Comparison of ENCODE assay signal across 1 cellular context in the genomic region with DNA sequence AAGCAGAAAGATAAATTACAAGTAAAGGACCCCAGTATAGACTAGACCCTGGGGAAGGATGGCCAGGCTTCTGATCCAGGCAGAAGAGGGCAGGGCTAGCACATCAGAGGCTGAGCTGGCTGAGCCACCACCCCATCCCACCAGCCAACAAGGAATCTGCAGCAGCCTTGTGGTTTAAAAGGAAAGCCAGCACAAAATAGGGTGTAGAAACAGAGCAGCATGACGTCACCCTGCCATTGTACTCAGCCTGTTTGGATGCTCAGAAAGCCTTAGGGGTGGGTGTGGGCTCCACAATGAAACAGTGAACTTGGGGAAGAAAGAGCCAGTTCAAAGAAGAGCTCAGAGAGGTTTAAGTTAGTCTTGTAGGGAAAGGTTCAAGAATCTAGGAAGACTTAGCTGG.
TF ChIP-seq lines count a peak whose summit lies in the region.

No MANE protein-coding gene starts in this region.

TF ChIP-seq in K562, 482 proteins besides CTCF, POLR2A, EP300 and RAD21 (continued from another document):
- TF ChIP-seq, protein P1, sequence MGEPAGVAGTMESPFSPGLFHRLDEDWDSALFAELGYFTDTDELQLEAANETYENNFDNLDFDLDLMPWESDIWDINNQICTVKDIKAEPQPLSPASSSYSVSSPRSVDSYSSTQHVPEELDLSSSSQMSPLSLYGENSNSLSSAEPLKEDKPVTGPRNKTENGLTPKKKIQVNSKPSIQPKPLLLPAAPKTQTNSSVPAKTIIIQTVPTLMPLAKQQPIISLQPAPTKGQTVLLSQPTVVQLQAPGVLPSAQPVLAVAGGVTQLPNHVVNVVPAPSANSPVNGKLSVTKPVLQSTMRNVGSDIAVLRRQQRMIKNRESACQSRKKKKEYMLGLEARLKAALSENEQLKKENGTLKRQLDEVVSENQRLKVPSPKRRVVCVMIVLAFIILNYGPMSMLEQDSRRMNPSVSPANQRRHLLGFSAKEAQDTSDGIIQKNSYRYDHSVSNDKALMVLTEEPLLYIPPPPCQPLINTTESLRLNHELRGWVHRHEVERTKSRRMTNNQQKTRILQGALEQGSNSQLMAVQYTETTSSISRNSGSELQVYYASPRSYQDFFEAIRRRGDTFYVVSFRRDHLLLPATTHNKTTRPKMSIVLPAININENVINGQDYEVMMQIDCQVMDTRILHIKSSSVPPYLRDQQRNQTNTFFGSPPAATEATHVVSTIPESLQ (CRISPR knock-in tag; IDR thresholded peaks at IDR 0.05), result no peak
- TF ChIP-seq, protein P2, sequence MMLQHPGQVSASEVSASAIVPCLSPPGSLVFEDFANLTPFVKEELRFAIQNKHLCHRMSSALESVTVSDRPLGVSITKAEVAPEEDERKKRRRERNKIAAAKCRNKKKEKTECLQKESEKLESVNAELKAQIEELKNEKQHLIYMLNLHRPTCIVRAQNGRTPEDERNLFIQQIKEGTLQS (IDR thresholded peaks at IDR 0.05), result peak; percentile 95
- TF ChIP-seq, protein P2 (CRISPR knock-in tag; conservative IDR thresholded peaks at IDR 0.05), result no peak
- TF ChIP-seq ATF7 (IDR thresholded peaks at IDR 0.05) (peak; percentile 91), ZZZ3 (IDR thresholded peaks at IDR 0.05) (no peak), MTA1 (IDR thresholded peaks at IDR 0.05; ENCODE audit: borderline replicate concordance) (no peak), ZNF354B (CRISPR knock-in tag; IDR thresholded peaks at IDR 0.05) (no peak)
TF ChIP-seq in K562: peak in this region for 6.
